ENCODE assay signal across 12 cellular contexts in the genomic region with DNA sequence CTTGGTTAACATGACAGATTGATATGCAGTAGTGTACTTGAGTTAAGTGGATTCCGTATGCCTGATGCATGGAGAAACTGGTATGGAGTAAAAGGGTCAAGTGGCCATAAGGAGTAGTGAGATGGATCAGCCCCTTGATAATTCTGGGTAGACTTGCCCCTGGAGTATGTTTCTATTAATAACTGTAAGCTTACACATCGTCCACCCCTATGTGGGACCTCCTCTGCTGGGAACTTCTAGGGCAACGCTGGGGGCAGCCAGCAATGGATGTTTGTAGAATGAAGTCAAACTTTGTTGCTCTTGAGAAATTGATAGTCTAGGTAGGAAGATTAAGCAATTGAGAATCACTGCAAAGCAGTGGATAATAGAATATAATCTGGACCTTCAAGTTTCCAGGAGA. TPM values are rescaled to one million over a fixed set of nuclear protein-coding genes. Genes with fewer than 3 reads are reported as not detected.
DNase-seq lines count a peak whose midpoint lies in the region; ATAC-seq and TF ChIP-seq lines count a peak whose summit lies in the region.
"Had no signal": no experiment of that assay in that cellular context is flagged by ENCODE, and none has a peak within 500 bp of the region (broad histone marks: within the 10 kb centered on the region; RNA-seq: fewer than 3 reads in every experiment).

No MANE protein-coding gene starts in this region.

- H3K4me1 ChIP-seq in DND-41 (ENCODE audit: insufficient read depth, low read length): peaks cover 73% of the 10 kb centered on the region
- H3K4me1 ChIP-seq in Loucy (ENCODE audit: insufficient read depth, low read length, poor library complexity, severe bottlenecking): peaks cover 73% of the 10 kb centered on the region
- H3K4me1 ChIP-seq: prostate gland, uterus had no signal

- no peak overlapping the region for H3K27ac Mint-ChIP-seq in neural crest cell (ENCODE audit: unreplicated experiment)
- H3K27ac Mint-ChIP-seq: activated CD4-positive, alpha-beta memory T cell treated with anti-CD3 and anti-CD28 coated beads, Interleukin-2, amount 10 ng/mL, durations not matched to agents 7 days and 5 days had no signal

- peaks cover 12% of the 10 kb centered on the region for H3F3A ChIP-seq in Loucy (ENCODE audit: low read depth)

- peak overlapping the region; percentile 69 for H3K4me2 ChIP-seq in DND-41 (ENCODE audit: insufficient read depth, low read length)
- H3K4me2 ChIP-seq in Loucy (ENCODE audit: low read depth, low read length, poor library complexity, severe bottlenecking): peak overlapping the region; percentile 99

- H3K9me3 Mint-ChIP-seq in neural crest cell: peaks cover 4% of the 10 kb centered on the region

- TF ChIP-seq CTCF in DND-41 (IDR thresholded peaks at IDR 0.05; ENCODE audit: borderline replicate concordance, extremely low read depth, low read length, poor library complexity, severe bottlenecking): no peak
- TF ChIP-seq CTCF in Loucy (conservative IDR thresholded peaks at IDR 0.05; ENCODE audit: low read length): no peak
- no peak for TF ChIP-seq CTCF in brain microvascular endothelial cell (IDR thresholded peaks at IDR 0.05; ENCODE audit: low read depth, low read length, missing control alignments)
- TF ChIP-seq CTCF in neural crest cell (conservative IDR thresholded peaks at IDR 0.05): no peak

- no peak for TF ChIP-seq POLR2A in erythroblast (IDR thresholded peaks at IDR 0.05; ENCODE audit: low read length)

- H3K27me3 ChIP-seq in DND-41 (ENCODE audit: insufficient read depth, low read length, poor library complexity) (no peaks in the 10 kb centered on the region), Loucy (ENCODE audit: insufficient read depth, low read length, poor library complexity, severe bottlenecking) (no peaks in the 10 kb centered on the region), brain microvascular endothelial cell (replicated peaks) (no peaks in the 10 kb centered on the region)
- H3K27me3 ChIP-seq: SJSA1, uterus had no signal

- no peaks in the 10 kb centered on the region for H3K27me3 Mint-ChIP-seq in neural crest cell (ENCODE audit: low read depth)
- H3K27me3 Mint-ChIP-seq: activated CD4-positive, alpha-beta memory T cell treated with anti-CD3 and anti-CD28 coated beads, Interleukin-2, amount 10 ng/mL, durations not matched to agents 7 days and 5 days had no signal

- H3K9ac ChIP-seq in DND-41 (ENCODE audit: low read depth, low read length) (peak overlapping the region; percentile 7; the same call in 1 of the 2 replicates), Loucy (ENCODE audit: low read depth, low read length, poor library complexity, severe bottlenecking) (peak overlapping the region; percentile 89)

- H2AFZ ChIP-seq in DND-41 (ENCODE audit: low read depth, low read length): no peak overlapping the region
- no peak overlapping the region for H2AFZ ChIP-seq in Loucy (ENCODE audit: low read length)

- H3K79me2 ChIP-seq in DND-41 (ENCODE audit: insufficient read depth, low read length) (peaks cover 81% of the 10 kb centered on the region), Loucy (ENCODE audit: insufficient read depth, low read length) (peaks cover 81% of the 10 kb centered on the region)

- H4K20me1 ChIP-seq in DND-41 (ENCODE audit: insufficient read depth, low read length): peaks cover 20% of the 10 kb centered on the region; the same call in 1 of the 2 replicates
- peaks cover 74% of the 10 kb centered on the region for H4K20me1 ChIP-seq in Loucy (ENCODE audit: insufficient read depth, low read length, poor library complexity, severe bottlenecking)

- H3K4me3 ChIP-seq in DND-41 (ENCODE audit: low read depth in 1 of 2, low read length in 2 of 2) (peak overlapping the region in 1 of 2 experiments; percentile 16; a peak in 1 of 4 replicates), Loucy (ENCODE audit: low read length, poor library complexity, severe bottlenecking) (peak overlapping the region; percentile 78), brain microvascular endothelial cell (ENCODE audit: low read depth, low read length) (no peak overlapping the region)
- H3K4me3 ChIP-seq: prostate gland, SJSA1, uterus had no signal

- peak overlapping the region; percentile 58 for H3K4me3 Mint-ChIP-seq in neural crest cell

- H3K27ac ChIP-seq in DND-41 (ENCODE audit: low read length): peak overlapping the region; percentile 15; the same call in 1 of the 2 replicates
- H3K27ac ChIP-seq in brain microvascular endothelial cell: peak overlapping the region; percentile 85
- H3K27ac ChIP-seq: prostate gland, SJSA1, uterus had no signal

- in situ Hi-C loops in brain microvascular endothelial cell (cut with HindIII; ENCODE audit: low pct_ligation_motif_present, low sequenced_read_pairs): no loop called here

- ATAC-seq in DND-41 (ENCODE audit: insufficient read depth, low read depth) (no peak), HG03432 (IDR thresholded peaks at IDR 0.05; ENCODE audit: unreplicated experiment) (no peak), GM18909 (IDR thresholded peaks at IDR 0.05; ENCODE audit: poor library complexity, unreplicated experiment) (no peak)

- DNase-seq in DND-41 (no peak), brain microvascular endothelial cell (peak; percentile 79), neural crest cell (ENCODE audit: low read depth, low spot score) (no peak), erythroblast (lab: John Stamatoyannopoulos, UW) (no peak)
- DNase-seq: activated CD4-positive, alpha-beta memory T cell treated with anti-CD3 and anti-CD28 coated beads, Interleukin-2, amount 10 ng/mL, durations not matched to agents 7 days and 5 days; foreskin melanocyte; uterus had no signal

- H3K9me2 ChIP-seq in Loucy (replicated peaks; ENCODE audit: low read depth, low read length): no peaks in the 10 kb centered on the region

- H3K9me3 ChIP-seq in DND-41 (ENCODE audit: insufficient read depth, low read length, severe bottlenecking) (no peaks in the 10 kb centered on the region), Loucy (ENCODE audit: insufficient read depth, low read depth, low read length) (no peaks in the 10 kb centered on the region)
- H3K9me3 ChIP-seq: prostate gland, SJSA1, uterus had no signal

- H3K36me3 ChIP-seq in DND-41 (ENCODE audit: insufficient read depth, low read length): peaks cover 25% of the 10 kb centered on the region
- H3K36me3 ChIP-seq in Loucy (ENCODE audit: insufficient read depth, low read length): peaks cover 9% of the 10 kb centered on the region; the same call in 1 of the 2 replicates
- H3K36me3 ChIP-seq in brain microvascular endothelial cell (replicated peaks): no peaks in the 10 kb centered on the region
- H3K36me3 ChIP-seq: prostate gland, uterus had no signal

- H3K4me1 Mint-ChIP-seq in neural crest cell: peaks cover 53% of the 10 kb centered on the region

- peaks cover 9% of the 10 kb centered on the region for H3K36me3 Mint-ChIP-seq in neural crest cell (ENCODE audit: low read depth)

RNA-seq across cellular contexts. Expression of gene C12orf75, which starts 3.5 kb away (rescaled TPM):
- total RNA-seq in neural crest cell: 34.6 and 40.4 TPM in 2 replicates
